8 cellular contexts compared by ENCODE assay signal in genomic region chr16:55711959-55712876, GRCh38. TPM values are rescaled to one million over a fixed set of nuclear protein-coding genes. Genes with fewer than 3 reads are reported as not detected.
DNase-seq lines count a peak whose midpoint lies in the region; ATAC-seq and TF ChIP-seq lines count a peak whose summit lies in the region.

No MANE protein-coding gene starts in this region.

- DNase-seq in GM10248 (ENCODE audit: extremely low spot score) = peak; percentile 59
- DNase-seq in NCI-H2171 treated with DMSO at 0.1 percent for 48 hours (lab: John Stamatoyannopoulos, UW) = peak; percentile 84
- peak; percentile 48 for DNase-seq in activated CD4-positive, CD25-positive, alpha-beta regulatory T cell treated with anti-CD3 and anti-CD28 coated beads, Interleukin-2, amount 50 U/mL, for 72 hours
- DNase-seq in cerebellum (ENCODE audit: low spot score) = peak; percentile 59
- peak; percentile 39 for DNase-seq in stimulated activated CD8-positive, alpha-beta memory T cell treated with anti-CD3 and anti-CD28 coated beads, Interleukin-12 subunit alpha, Interleukin-12 subunit beta, amount 100 ng/mL, for 1 hour (ENCODE audit: low read depth)

- 27% methylated on average over 10 of the region's 10 CpGs for WGBS in liver

- no peak overlapping the region for H3K4me3 ChIP-seq in liver (ENCODE audit: low read depth in 1 of 3, low read length in 3 of 3)

- TF ChIP-seq CTCF in GM10248 (IDR thresholded peaks at IDR 0.05; ENCODE audit: control extremely low read depth, extremely low read depth, low read depth, missing control alignments) (peak; percentile 72), liver (IDR thresholded peaks at IDR 0.05; ENCODE audit: low read depth, low read length, missing input control) (peak; percentile 62)

- H3K4me1 ChIP-seq in liver (ENCODE audit: control insufficient read depth in 4 of 4, insufficient read depth in 4 of 4, low read length in 3 of 4) = no peaks in the 10 kb centered on the region

- no peak overlapping the region for H3K27ac ChIP-seq in liver (ENCODE audit: low read depth in 1 of 2, low read length in 2 of 2)

- TF ChIP-seq RAD21 in liver (IDR thresholded peaks at IDR 0.05) = peak; percentile 93 to 95

- POLR2A ChIA-PET in GM10248 (lab: Yijun Ruan, JAX) = no interaction called here

- H3K36me3 ChIP-seq in liver (ENCODE audit: control insufficient read depth in 4 of 4, insufficient read depth in 3 of 4, low read depth in 1 of 4, low read length in 3 of 4) = no peaks in the 10 kb centered on the region

- H3K9me3 ChIP-seq in liver (ENCODE audit: control insufficient read depth in 4 of 4, low read length in 3 of 4) = no peaks in the 10 kb centered on the region

- CTCF ChIA-PET in GM10248 (lab: Yijun Ruan, JAX) = interaction anchor here (0.8 to 5.5 kb wide), 13 partner anchors 8 to 606 kb away, joined by 3 to 41 read pairs (median 3); no protein-coding TSS in a partner anchor

- ATAC-seq in HG02642 (IDR thresholded peaks at IDR 0.05; ENCODE audit: poor library complexity, unreplicated experiment) (peak; percentile 66), HG03108 (IDR thresholded peaks at IDR 0.05; ENCODE audit: unreplicated experiment) (no peak)

- H3K9ac ChIP-seq in liver (ENCODE audit: low read depth in 1 of 2, low read length in 2 of 2) = no peak overlapping the region

- no peaks in the 10 kb centered on the region for H3K27me3 ChIP-seq in liver (ENCODE audit: control insufficient read depth in 4 of 4, insufficient read depth in 4 of 4, low read length in 3 of 4)

TF ChIP-seq in liver, 16 proteins besides CTCF, POLR2A, EP300 and RAD21:
- TF ChIP-seq FOXA1 (IDR thresholded peaks at IDR 0.05) (no peak), HNF4A (conservative IDR thresholded peaks at IDR 0.05) (no peak), TAF1 (conservative IDR thresholded peaks at IDR 0.05) (no peak), HNF4G (IDR thresholded peaks at IDR 0.05) (no peak), YY1 (IDR thresholded peaks at IDR 0.05) (no peak), EGR1 (IDR thresholded peaks at IDR 0.05; ENCODE audit: low read depth in 2 of 2) (no peak)
TF ChIP-seq in liver: peak in this region for 0.

RNA-seq across cellular contexts. Expression of gene SLC6A2, which starts 56.4 kb away (rescaled TPM):
- total RNA-seq in cerebellum (2.4 TPM), liver (under 1 TPM in 1 of 2 donors, not detected in 1; under 0.01 TPM)
- polyA plus RNA-seq in liver = under 1 TPM; 0.07 to 0.10 TPM
